Comparison of ENCODE assay signal across 3 cellular contexts in genomic region chr1:20836230-20836629, GRCh38.
TF ChIP-seq lines count a peak whose summit lies in the region.

No MANE protein-coding gene starts in this region.

TF ChIP-seq in HEK293, 187 proteins besides CTCF, POLR2A, EP300 and RAD21:
- TF ChIP-seq YY2 (tag by site-specific recombination; IDR thresholded peaks at IDR 0.05): no peak
- peak; percentile 98 for TF ChIP-seq ZNF121 (tag by site-specific recombination; IDR thresholded peaks at IDR 0.05)
- no peak for TF ChIP-seq SALL2 (tag by site-specific recombination; IDR thresholded peaks at IDR 0.05; ENCODE audit: borderline replicate concordance)
- TF ChIP-seq YY1 (tag by site-specific recombination; IDR thresholded peaks at IDR 0.05): no peak
- no peak for TF ChIP-seq ZBTB20 (tag by site-specific recombination; IDR thresholded peaks at IDR 0.05)
- no peak for TF ChIP-seq ZFHX2 (tag by site-specific recombination; conservative IDR thresholded peaks at IDR 0.05)

TF ChIP-seq in WTC11, 78 proteins besides CTCF, POLR2A, EP300 and RAD21:
- no peak for TF ChIP-seq EMX1 (CRISPR knock-in tag; IDR thresholded peaks at IDR 0.05)
- 0 out of 2 replicates have a peak, but pooled peaks have one; percentile 24 for TF ChIP-seq GTF2I (CRISPR knock-in tag; conservative IDR thresholded peaks at IDR 0.05)
- TF ChIP-seq ZNF121 (CRISPR knock-in tag; IDR thresholded peaks at IDR 0.05): peak; percentile 70; the same call in 1 of the 2 replicates

TF ChIP-seq in H1, 55 proteins besides CTCF, POLR2A, EP300 and RAD21:
- TF ChIP-seq TBP (IDR thresholded peaks at IDR 0.05; ENCODE audit: low read depth, low read length): no peak
- no peak for TF ChIP-seq TEAD4 (IDR thresholded peaks at IDR 0.05; ENCODE audit: low read depth, low read length)
- no peak for TF ChIP-seq BACH1 (IDR thresholded peaks at IDR 0.05; ENCODE audit: low read length)
- peak; percentile 15; the same call in 1 of the 2 replicates for TF ChIP-seq KDM1A (IDR thresholded peaks at IDR 0.05; ENCODE audit: borderline replicate concordance, low read length)
